14 cellular contexts compared by ENCODE assay signal in genomic region chr1:228161381-228161780, GRCh38. TPM values are rescaled to one million over a fixed set of nuclear protein-coding genes. Genes with fewer than 3 reads are reported as not detected.
A peak's percentile ranks its signal among the peaks of the same experiment; 100 is the strongest.
DNase-seq lines count a peak whose midpoint lies in the region; ATAC-seq and TF ChIP-seq lines count a peak whose summit lies in the region.
"Had no signal": no experiment of that assay in that cellular context is flagged by ENCODE, and none has a peak within 500 bp of the region (broad histone marks: within the 10 kb centered on the region; RNA-seq: fewer than 3 reads in every experiment).

No MANE protein-coding gene starts in this region.

- H4K8ac ChIP-seq in trophoblast cell (ENCODE audit: low read depth, low read length) = no peak overlapping the region

- peaks cover 0 to 4% of the 10 kb centered on the region in 2 experiments for H3K36me3 ChIP-seq in trophoblast cell (ENCODE audit: control insufficient read depth in 1 of 2, insufficient read depth in 2 of 2, low read length in 2 of 2)
- H3K36me3 ChIP-seq: right lobe of liver had no signal

- no peaks in the 10 kb centered on the region for H3K36me3 Mint-ChIP-seq in activated T-cell treated with anti-CD3 and anti-CD28 coated beads, Interleukin-2, amount 50 U/mL, for 24 hours (ENCODE audit: low read depth)
- H3K36me3 Mint-ChIP-seq: stimulated activated memory B cell treated with anti-CD40 and anti-IgM and Interleukin-4, amounts not matched to agents 10 μg/mL and 1 μg/mL and 100 μg/mL, for 72 hours had no signal

- H2AK5ac ChIP-seq in trophoblast cell (ENCODE audit: low read length) = no peak overlapping the region

- peaks cover 4% of the 10 kb centered on the region for H3K27me3 ChIP-seq in AG04450 (ENCODE audit: control insufficient read depth, insufficient read depth, low read length)
- no peaks in the 10 kb centered on the region for H3K27me3 ChIP-seq in trophoblast cell (ENCODE audit: insufficient read depth, low read length)
- H3K27me3 ChIP-seq: hepatocyte, right lobe of liver had no signal

- H2BK12ac ChIP-seq in trophoblast cell (ENCODE audit: low read length) = no peak overlapping the region

- peaks cover 8% of the 10 kb centered on the region for H3K79me2 ChIP-seq in trophoblast cell (ENCODE audit: control insufficient read depth, insufficient read depth, low read length, poor library complexity)
- H3K79me2 ChIP-seq: hepatocyte had no signal

- no peak overlapping the region for H3K18ac ChIP-seq in trophoblast cell (ENCODE audit: low read length)

- POLR2A ChIA-PET in AG04450 (lab: Yijun Ruan, JAX) = interaction anchor here (0.8 kb wide), 1 partner anchor 213 kb away, joined by 3 read pairs; no protein-coding TSS in a partner anchor

- peaks cover 38% of the 10 kb centered on the region for H3K4me1 Mint-ChIP-seq in activated T-cell treated with anti-CD3 and anti-CD28 coated beads, Interleukin-2, amount 50 U/mL, for 24 hours (ENCODE audit: low read depth)

- H3K9me3 Mint-ChIP-seq in activated T-cell treated with anti-CD3 and anti-CD28 coated beads, Interleukin-2, amount 50 U/mL, for 24 hours = no peaks in the 10 kb centered on the region
- H3K9me3 Mint-ChIP-seq: stimulated activated memory B cell treated with anti-CD40 and anti-IgM and Interleukin-4, amounts not matched to agents 10 μg/mL and 1 μg/mL and 100 μg/mL, for 72 hours had no signal

- H4K91ac ChIP-seq in trophoblast cell (ENCODE audit: low read depth, low read length) = no peak overlapping the region

- DNase-seq in AG04450 (ENCODE audit: low read depth, low spot score) = no peak
- peak; percentile 34 for DNase-seq in NCI-H226
- no peak for DNase-seq in epithelial cell of prostate (ENCODE audit: low read depth, low spot score)
- no peak for DNase-seq in trophoblast cell
- no peak for DNase-seq in SKM-1 treated with dmso at 0.1 percent for 144 hours (lab: John Stamatoyannopoulos, UW; ENCODE audit: unreplicated experiment)
- DNase-seq in activated T-cell treated with anti-CD3 and anti-CD28 coated beads, Interleukin-2, amount 50 U/mL, for 24 hours = no peak
- no peak for DNase-seq in NOMO-1 treated with dmso at 0.1 percent for 144 hours (lab: John Stamatoyannopoulos, UW; ENCODE audit: unreplicated experiment)
- DNase-seq: activated CD8-positive, alpha-beta memory T cell treated with anti-CD3 and anti-CD28 coated beads, Interleukin-2, amount 50 U/mL, for 48 hours; cerebellar nuclear complex; DMS79 had no signal

- no peak overlapping the region for H2BK5ac ChIP-seq in trophoblast cell (ENCODE audit: low read depth, low read length, poor library complexity)

- H3K27ac Mint-ChIP-seq in activated T-cell treated with anti-CD3 and anti-CD28 coated beads, Interleukin-2, amount 50 U/mL, for 24 hours = no peak overlapping the region
- H3K27ac Mint-ChIP-seq: stimulated activated memory B cell treated with anti-CD40 and anti-IgM and Interleukin-4, amounts not matched to agents 10 μg/mL and 1 μg/mL and 100 μg/mL, for 72 hours had no signal

- no peak for TF ChIP-seq CTCF in AG04450 (IDR thresholded peaks at IDR 0.05; ENCODE audit: low read depth, low read length)

- H3K4me2 ChIP-seq in trophoblast cell (ENCODE audit: low read length) = no peak overlapping the region
- H3K4me2 ChIP-seq: hepatocyte had no signal

- no peak overlapping the region for H2BK120ac ChIP-seq in trophoblast cell (ENCODE audit: insufficient read depth, low read length, poor library complexity)

- H3K4me3 Mint-ChIP-seq in activated T-cell treated with anti-CD3 and anti-CD28 coated beads, Interleukin-2, amount 50 U/mL, for 24 hours = no peak overlapping the region
- H3K4me3 Mint-ChIP-seq: stimulated activated memory B cell treated with anti-CD40 and anti-IgM and Interleukin-4, amounts not matched to agents 10 μg/mL and 1 μg/mL and 100 μg/mL, for 72 hours had no signal

- no peak overlapping the region for H3K14ac ChIP-seq in trophoblast cell (ENCODE audit: low read length)

- no peak overlapping the region for H4K12ac ChIP-seq in trophoblast cell (ENCODE audit: low read depth, low read length)

- H3K9me3 ChIP-seq in AG04450 (ENCODE audit: control insufficient read depth, insufficient read depth, low read length) = peaks cover 3% of the 10 kb centered on the region; the same call in 1 of the 2 replicates
- H3K9me3 ChIP-seq in trophoblast cell (ENCODE audit: insufficient read depth, low read depth, low read length) = no peaks in the 10 kb centered on the region
- H3K9me3 ChIP-seq: right lobe of liver had no signal

- H3K4me3 ChIP-seq in AG04450 (ENCODE audit: low read depth, low read length) (no peak overlapping the region), trophoblast cell (ENCODE audit: low read depth, low read length) (peak overlapping the region; percentile 34)
- H3K4me3 ChIP-seq: hepatocyte, right lobe of liver had no signal

- H3K4me1 ChIP-seq in trophoblast cell (ENCODE audit: control insufficient read depth in 1 of 2, insufficient read depth in 2 of 2, low read length in 2 of 2) = peaks cover 18 to 19% of the 10 kb centered on the region in 2 experiments

- CTCF ChIA-PET in AG04450 (lab: Charles Lee) = no interaction called here

- H3K27me3 Mint-ChIP-seq in activated T-cell treated with anti-CD3 and anti-CD28 coated beads, Interleukin-2, amount 50 U/mL, for 24 hours = no peaks in the 10 kb centered on the region

- no peak overlapping the region for H2AFZ ChIP-seq in trophoblast cell (ENCODE audit: insufficient read depth, low read length, poor library complexity)
- H2AFZ ChIP-seq: hepatocyte had no signal

- no CpG with 5 or more reads among the region's 7 CpGs for WGBS in trophoblast cell (ENCODE audit: extremely low coverage, insufficient coverage, insufficient read length)

- no peak overlapping the region for H3K4ac ChIP-seq in trophoblast cell (ENCODE audit: low read depth, low read length)

- H3K27ac ChIP-seq in AG04450 (ENCODE audit: low read depth, low read length) (peak overlapping the region; percentile 11), epithelial cell of prostate (peak overlapping the region; percentile 98), trophoblast cell (ENCODE audit: low read depth, low read length) (no peak overlapping the region)
- H3K27ac ChIP-seq: hepatocyte had no signal

- no peak overlapping the region for H3K23ac ChIP-seq in trophoblast cell (ENCODE audit: low read length)

- H3K9ac ChIP-seq in trophoblast cell (ENCODE audit: low read length) = no peak overlapping the region

- no peak for ATAC-seq in esophagus mucosa
- ATAC-seq: right lobe of liver; stimulated activated memory B cell treated with anti-CD40 and anti-IgM and Interleukin-4, amounts not matched to agents 10 μg/mL and 1 μg/mL and 100 μg/mL, for 72 hours had no signal

- H3K79me1 ChIP-seq in trophoblast cell (ENCODE audit: low read length) = peaks cover 21% of the 10 kb centered on the region

RNA-seq across cellular contexts. Expression of gene IBA57, which starts 4.2 kb away (rescaled TPM):
- 1.4 and 1.7 TPM in 2 replicates for polyA plus RNA-seq in AG04450 (2011; rRNA removed)
- 2.0 and 2.1 TPM in 2 replicates for polyA minus RNA-seq in AG04450 (2011; rRNA and poly(A)+ RNA removed)
- 1.2 and 1.4 TPM in 2 replicates for polyA plus RNA-seq in trophoblast cell (2013)
- 6.9 TPM for total RNA-seq in esophagus mucosa

RNA-seq across cellular contexts. Expression of gene GJC2, which starts 11.7 kb away (rescaled TPM):
- polyA plus RNA-seq in AG04450 (2011; rRNA removed) = 1.2 and 1.8 TPM in 2 replicates
- polyA minus RNA-seq in AG04450 (2011; rRNA and poly(A)+ RNA removed) = 0.69 and 0.91 TPM in 2 replicates
- polyA plus RNA-seq in trophoblast cell (2013) = 0.38 and 0.51 TPM in 2 replicates
- total RNA-seq in esophagus mucosa = 0.44 TPM

RNA-seq across cellular contexts. Expression of gene GUK1, which starts 21.3 kb away (rescaled TPM):
- polyA plus RNA-seq in AG04450 (2011; rRNA removed) = 177 and 230 TPM in 2 replicates
- polyA minus RNA-seq in AG04450 (2011; rRNA and poly(A)+ RNA removed) = 59.6 and 84.3 TPM in 2 replicates
- 235 and 242 TPM in 2 replicates for polyA plus RNA-seq in trophoblast cell (2013)
- total RNA-seq in esophagus mucosa = 241 TPM

RNA-seq across cellular contexts. Expression of gene OBSCN, which starts 46.5 kb away (rescaled TPM):
- 3.9 and 5.9 TPM in 2 replicates for polyA plus RNA-seq in AG04450 (2011; rRNA removed)
- polyA minus RNA-seq in AG04450 (2011; rRNA and poly(A)+ RNA removed) = 9.1 and 12.7 TPM in 2 replicates
- 6.4 and 7.0 TPM in 2 replicates for polyA plus RNA-seq in trophoblast cell (2013)
- 9.8 TPM for total RNA-seq in esophagus mucosa

RNA-seq across cellular contexts. Expression of gene MRPL55, which starts 52.3 kb away (rescaled TPM):
- 33.4 and 52.9 TPM in 2 replicates for polyA plus RNA-seq in AG04450 (2011; rRNA removed)
- 11.7 and 13.5 TPM in 2 replicates for polyA minus RNA-seq in AG04450 (2011; rRNA and poly(A)+ RNA removed)
- polyA plus RNA-seq in trophoblast cell (2013) = 87.0 and 91.4 TPM in 2 replicates
- 29.0 TPM for total RNA-seq in esophagus mucosa
